In the genomic region with DNA sequence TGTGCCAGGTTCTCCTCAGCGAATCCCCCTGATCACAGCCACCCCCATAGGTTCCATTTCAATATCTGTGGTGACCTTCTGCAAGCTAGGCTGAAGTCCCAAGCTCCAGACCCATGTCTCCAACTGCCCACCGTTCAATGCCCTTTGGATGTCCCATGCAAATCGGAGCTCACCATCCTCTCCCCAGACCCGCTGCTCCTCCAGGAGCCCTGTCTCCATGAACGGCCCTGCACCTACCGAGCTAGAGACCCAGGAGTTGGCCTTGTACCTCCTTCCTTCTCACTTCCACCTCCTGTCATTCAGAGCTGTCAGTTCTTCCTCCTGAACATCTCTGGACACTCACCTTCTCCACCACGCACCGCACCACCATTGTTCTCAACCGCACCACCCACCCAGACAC, we compare ENCODE assay signal across 1 cellular context.
TF ChIP-seq lines count a peak whose summit lies in the region.

No MANE protein-coding gene starts in this region.

TF ChIP-seq in GM23338, 12 proteins besides CTCF, POLR2A, EP300 and RAD21 (continued from another document):
- TF ChIP-seq, protein P1, sequence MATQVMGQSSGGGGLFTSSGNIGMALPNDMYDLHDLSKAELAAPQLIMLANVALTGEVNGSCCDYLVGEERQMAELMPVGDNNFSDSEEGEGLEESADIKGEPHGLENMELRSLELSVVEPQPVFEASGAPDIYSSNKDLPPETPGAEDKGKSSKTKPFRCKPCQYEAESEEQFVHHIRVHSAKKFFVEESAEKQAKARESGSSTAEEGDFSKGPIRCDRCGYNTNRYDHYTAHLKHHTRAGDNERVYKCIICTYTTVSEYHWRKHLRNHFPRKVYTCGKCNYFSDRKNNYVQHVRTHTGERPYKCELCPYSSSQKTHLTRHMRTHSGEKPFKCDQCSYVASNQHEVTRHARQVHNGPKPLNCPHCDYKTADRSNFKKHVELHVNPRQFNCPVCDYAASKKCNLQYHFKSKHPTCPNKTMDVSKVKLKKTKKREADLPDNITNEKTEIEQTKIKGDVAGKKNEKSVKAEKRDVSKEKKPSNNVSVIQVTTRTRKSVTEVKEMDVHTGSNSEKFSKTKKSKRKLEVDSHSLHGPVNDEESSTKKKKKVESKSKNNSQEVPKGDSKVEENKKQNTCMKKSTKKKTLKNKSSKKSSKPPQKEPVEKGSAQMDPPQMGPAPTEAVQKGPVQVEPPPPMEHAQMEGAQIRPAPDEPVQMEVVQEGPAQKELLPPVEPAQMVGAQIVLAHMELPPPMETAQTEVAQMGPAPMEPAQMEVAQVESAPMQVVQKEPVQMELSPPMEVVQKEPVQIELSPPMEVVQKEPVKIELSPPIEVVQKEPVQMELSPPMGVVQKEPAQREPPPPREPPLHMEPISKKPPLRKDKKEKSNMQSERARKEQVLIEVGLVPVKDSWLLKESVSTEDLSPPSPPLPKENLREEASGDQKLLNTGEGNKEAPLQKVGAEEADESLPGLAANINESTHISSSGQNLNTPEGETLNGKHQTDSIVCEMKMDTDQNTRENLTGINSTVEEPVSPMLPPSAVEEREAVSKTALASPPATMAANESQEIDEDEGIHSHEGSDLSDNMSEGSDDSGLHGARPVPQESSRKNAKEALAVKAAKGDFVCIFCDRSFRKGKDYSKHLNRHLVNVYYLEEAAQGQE (IDR thresholded peaks at IDR 0.05; ENCODE audit: unreplicated experiment) = no peak
- no peak for TF ChIP-seq EZH2phosphoT487 (IDR thresholded peaks at IDR 0.05; ENCODE audit: unreplicated experiment)
- TF ChIP-seq STAT1 (IDR thresholded peaks at IDR 0.05; ENCODE audit: unreplicated experiment) = no peak
- no peak for TF ChIP-seq JUNB (IDR thresholded peaks at IDR 0.05; ENCODE audit: unreplicated experiment)
- TF ChIP-seq EZH2 (IDR thresholded peaks at IDR 0.05; ENCODE audit: low read depth, unreplicated experiment) = no peak
- no peak for TF ChIP-seq NANOG (IDR thresholded peaks at IDR 0.05; ENCODE audit: borderline replicate concordance)
- no peak for TF ChIP-seq CREB1 (CRISPR knock-in tag; IDR thresholded peaks at IDR 0.05; ENCODE audit: low read depth)
- TF ChIP-seq, protein P2, sequence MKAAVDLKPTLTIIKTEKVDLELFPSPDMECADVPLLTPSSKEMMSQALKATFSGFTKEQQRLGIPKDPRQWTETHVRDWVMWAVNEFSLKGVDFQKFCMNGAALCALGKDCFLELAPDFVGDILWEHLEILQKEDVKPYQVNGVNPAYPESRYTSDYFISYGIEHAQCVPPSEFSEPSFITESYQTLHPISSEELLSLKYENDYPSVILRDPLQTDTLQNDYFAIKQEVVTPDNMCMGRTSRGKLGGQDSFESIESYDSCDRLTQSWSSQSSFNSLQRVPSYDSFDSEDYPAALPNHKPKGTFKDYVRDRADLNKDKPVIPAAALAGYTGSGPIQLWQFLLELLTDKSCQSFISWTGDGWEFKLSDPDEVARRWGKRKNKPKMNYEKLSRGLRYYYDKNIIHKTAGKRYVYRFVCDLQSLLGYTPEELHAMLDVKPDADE (IDR thresholded peaks at IDR 0.05) = no peak
- no peak for TF ChIP-seq ZNF114 (CRISPR knock-in tag; IDR thresholded peaks at IDR 0.05)
- TF ChIP-seq ZNF331 (CRISPR knock-in tag; IDR thresholded peaks at IDR 0.05; ENCODE audit: low read depth) = no peak
